In genomic region chr11:69819109-69819490, GRCh38 we compare ENCODE assay signal across 2 cellular contexts.
TF ChIP-seq lines count a peak whose summit lies in the region.

TSS of gene FGF3 (minus strand) at chr11:69819416. CDS start at chr11:69818933, 483 bp downstream.

TF ChIP-seq in H1, 55 proteins besides CTCF, POLR2A, EP300 and RAD21:
- no peak for TF ChIP-seq SAP30 (IDR thresholded peaks at IDR 0.05; ENCODE audit: insufficient read depth, insufficient replicate concordance, low read length)
- TF ChIP-seq CHD1 (IDR thresholded peaks at IDR 0.05; ENCODE audit: low read depth, low read length) = no peak
- TF ChIP-seq SP4 (IDR thresholded peaks at IDR 0.05; ENCODE audit: low read length) = no peak
- TF ChIP-seq HDAC6 (IDR thresholded peaks at IDR 0.05; ENCODE audit: low read depth, low read length) = no peak
- no peak for TF ChIP-seq CBX5 (IDR thresholded peaks at IDR 0.05; ENCODE audit: low read depth, low read length)
- no peak for TF ChIP-seq KDM1A (IDR thresholded peaks at IDR 0.05; ENCODE audit: borderline replicate concordance, low read length)
- TF ChIP-seq TEAD4 (IDR thresholded peaks at IDR 0.05; ENCODE audit: low read depth, low read length) = no peak
- no peak for TF ChIP-seq SIRT6 (IDR thresholded peaks at IDR 0.05; ENCODE audit: low read length)
- no peak for TF ChIP-seq KDM5A (IDR thresholded peaks at IDR 0.05; ENCODE audit: low read length)

TF ChIP-seq in neural cell, 6 proteins besides CTCF, POLR2A, EP300 and RAD21:
- TF ChIP-seq MXI1 (conservative IDR thresholded peaks at IDR 0.05; ENCODE audit: poor library complexity, severe bottlenecking) = no peak
- TF ChIP-seq EZH2 (IDR thresholded peaks at IDR 0.05; ENCODE audit: borderline replicate concordance, insufficient read depth, low read length, poor library complexity, severe bottlenecking) = no peak
- no peak for TF ChIP-seq SMC3 (conservative IDR thresholded peaks at IDR 0.05; ENCODE audit: poor library complexity)
- TF ChIP-seq POLR2AphosphoS5 (IDR thresholded peaks at IDR 0.05) = no peak
- TF ChIP-seq REST (IDR thresholded peaks at IDR 0.05; ENCODE audit: borderline replicate concordance) = no peak
- no peak for TF ChIP-seq TAF1 (IDR thresholded peaks at IDR 0.05; ENCODE audit: low read depth)
